Comparison of ENCODE assay signal across 1 cellular context in the genomic region with DNA sequence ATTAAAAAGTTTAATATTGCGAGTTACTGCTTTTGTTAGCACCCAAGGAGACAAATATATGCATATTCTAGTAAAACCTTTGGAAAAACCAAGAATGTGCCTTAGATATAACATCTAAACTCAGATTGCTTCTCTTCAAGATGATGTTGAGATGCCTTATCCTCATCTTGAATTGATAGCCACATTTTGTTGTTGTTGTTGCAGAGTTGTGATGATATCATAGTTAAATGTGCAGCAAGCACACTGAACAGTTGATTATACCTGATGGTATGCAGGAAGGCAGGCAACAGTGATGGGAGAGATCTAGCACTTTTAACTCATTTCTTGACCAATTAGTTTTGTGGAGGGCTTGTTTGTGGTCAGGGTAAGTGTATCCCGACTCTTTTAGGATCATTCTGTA.
TF ChIP-seq lines count a peak whose summit lies in the region.

No MANE protein-coding gene starts in this region.

TF ChIP-seq in endothelial cell of umbilical vein, 7 proteins besides CTCF, POLR2A, EP300 and RAD21:
- no peak for TF ChIP-seq EZH2 (IDR thresholded peaks at IDR 0.05; ENCODE audit: borderline replicate concordance, low read depth, low read length, severe bottlenecking)
- no peak for TF ChIP-seq POLR2AphosphoS5 (IDR thresholded peaks at IDR 0.05; ENCODE audit: insufficient read depth, low read depth, low read length)
- TF ChIP-seq FOS (IDR thresholded peaks at IDR 0.05; ENCODE audit: borderline replicate concordance, insufficient read depth, low read length): no peak
- no peak for TF ChIP-seq MAX (IDR thresholded peaks at IDR 0.05; ENCODE audit: insufficient read depth, insufficient read length)
- TF ChIP-seq GATA2 (IDR thresholded peaks at IDR 0.05; ENCODE audit: insufficient read depth, insufficient read length, low read depth, low read length): no peak
- no peak for TF ChIP-seq MYC (IDR thresholded peaks at IDR 0.05; ENCODE audit: low read depth, low read length)
- no peak for TF ChIP-seq JUN (IDR thresholded peaks at IDR 0.05; ENCODE audit: borderline replicate concordance, insufficient read depth, insufficient read length, low read depth)
